27 cellular contexts compared by ENCODE assay signal in genomic region chr9:137777761-137778160, GRCh38.
A peak's percentile ranks its signal among the peaks of the same experiment; 100 is the strongest.
DNase-seq lines count a peak whose midpoint lies in the region; ATAC-seq, FAIRE-seq and TF ChIP-seq lines count a peak whose summit lies in the region.
"Had no signal": no experiment of that assay in that cellular context is flagged by ENCODE, and none has a peak within 500 bp of the region (broad histone marks: within the 10 kb centered on the region; RNA-seq: fewer than 3 reads in every experiment).

No MANE protein-coding gene starts in this region.

- DNase-seq in ELF-1 (ENCODE audit: low read depth, low spot score) (peak; percentile 59), kidney (peak; percentile 32), sigmoid colon (peak; percentile 26), endodermal cell (no peak), NCI-H345 (lab: John Stamatoyannopoulos, UW) (no peak), WERI-Rb-1 (no peak)
- DNase-seq: 8988T; ACHN; AML-193; BE2C; CD4-positive, alpha-beta T cell; CD8-positive, alpha-beta memory T cell; DMS 273 treated with DMSO at 0.1 percent for 48 hours; DMS79; EL; GF-D8; GOT3; HFFc6 had no signal

- no peaks in the 10 kb centered on the region for H3K9me3 ChIP-seq in kidney (ENCODE audit: control insufficient read depth in 1 of 2, low read length in 2 of 2)
- no peaks in the 10 kb centered on the region for H3K9me3 ChIP-seq in sigmoid colon
- H3K9me3 ChIP-seq in endodermal cell (ENCODE audit: control insufficient read depth, low read length), result no peaks in the 10 kb centered on the region
- no peaks in the 10 kb centered on the region for H3K9me3 ChIP-seq in WERI-Rb-1 (ENCODE audit: severe bottlenecking)
- H3K9me3 ChIP-seq: A549; BE2C; BLaER1 treated with 17β-estradiol and CSF1 and Interleukin-3, amounts not matched to agents 10 nM and 100 nM; HAP-1 had no signal

- H3K4me3 Mint-ChIP-seq in activated T-helper 17 cell treated with anti-CD3 and anti-CD28 coated beads, Interleukin-2, amount 50 U/mL, for 72 hours, result no peak overlapping the region
- no peak overlapping the region for H3K4me3 Mint-ChIP-seq in endodermal cell
- H3K4me3 Mint-ChIP-seq: CD14-positive monocyte; CD4-positive, alpha-beta T cell; CD8-positive, alpha-beta memory T cell; HFFc6 had no signal

- peak overlapping the region; percentile 21 for H3K27ac Mint-ChIP-seq in activated T-helper 17 cell treated with anti-CD3 and anti-CD28 coated beads, Interleukin-2, amount 50 U/mL, for 72 hours
- no peak overlapping the region for H3K27ac Mint-ChIP-seq in endodermal cell
- H3K27ac Mint-ChIP-seq: CD4-positive, alpha-beta T cell; HFFc6 had no signal

- H3K4me1 Mint-ChIP-seq in activated T-helper 17 cell treated with anti-CD3 and anti-CD28 coated beads, Interleukin-2, amount 50 U/mL, for 72 hours, result peaks cover 7% of the 10 kb centered on the region
- no peaks in the 10 kb centered on the region for H3K4me1 Mint-ChIP-seq in endodermal cell
- H3K4me1 Mint-ChIP-seq: CD14-positive monocyte had no signal

- H3K27me3 ChIP-seq in sigmoid colon, result no peaks in the 10 kb centered on the region
- no peaks in the 10 kb centered on the region for H3K27me3 ChIP-seq in endodermal cell (ENCODE audit: control insufficient read depth, insufficient read depth, low read length, poor library complexity, severe bottlenecking)
- H3K27me3 ChIP-seq in WERI-Rb-1 (ENCODE audit: insufficient read depth, low read depth, severe bottlenecking), result no peaks in the 10 kb centered on the region
- H3K27me3 ChIP-seq: BE2C; BLaER1 treated with 17β-estradiol and CSF1 and Interleukin-3, amounts not matched to agents 10 nM and 100 nM had no signal

- TF ChIP-seq CTCF in kidney (IDR thresholded peaks at IDR 0.05; ENCODE audit: borderline replicate concordance, extremely low read depth, insufficient read depth), result no peak
- TF ChIP-seq CTCF in sigmoid colon (IDR thresholded peaks at IDR 0.05), result no peak
- TF ChIP-seq CTCF in endodermal cell (conservative IDR thresholded peaks at IDR 0.05), result no peak
- TF ChIP-seq CTCF in WERI-Rb-1 (IDR thresholded peaks at IDR 0.05; ENCODE audit: low read depth, low read length), result no peak

- TF ChIP-seq EP300 in sigmoid colon (IDR thresholded peaks at IDR 0.05), result no peak

- 94 to 95% methylated on average over 20 of the region's 20 CpGs for WGBS in sigmoid colon, 2 donors
- 91 to 93% methylated on average over 20 of the region's 20 CpGs for WGBS in endodermal cell (ENCODE audit: insufficient coverage in 1 of 2, insufficient read length in 1 of 2), 2 experiments

- TF ChIP-seq POLR2A in sigmoid colon (IDR thresholded peaks at IDR 0.05), result no peak

- ATAC-seq in activated T-helper 17 cell treated with anti-CD3 and anti-CD28 coated beads, Interleukin-2, amount 50 U/mL, for 72 hours (replicated peaks), result no peak
- ATAC-seq: A549 had no signal

- H3K27me3 Mint-ChIP-seq in activated T-helper 17 cell treated with anti-CD3 and anti-CD28 coated beads, Interleukin-2, amount 50 U/mL, for 72 hours, result no peaks in the 10 kb centered on the region
- no peaks in the 10 kb centered on the region for H3K27me3 Mint-ChIP-seq in endodermal cell (ENCODE audit: insufficient read depth)
- H3K27me3 Mint-ChIP-seq: CD4-positive, alpha-beta T cell had no signal

- H3K4me3 ChIP-seq in kidney (ENCODE audit: low read length in 2 of 2), result no peak overlapping the region
- H3K4me3 ChIP-seq in sigmoid colon, result no peak overlapping the region
- no peak overlapping the region for H3K4me3 ChIP-seq in endodermal cell (ENCODE audit: low read length)
- H3K4me3 ChIP-seq in WERI-Rb-1 (ENCODE audit: low read depth, low read length), result no peak overlapping the region
- H3K4me3 ChIP-seq: A549; BLaER1 treated with 17β-estradiol and CSF1 and Interleukin-3, amounts not matched to agents 10 nM and 100 nM; HAP-1 had no signal

- H3K9ac ChIP-seq in kidney (ENCODE audit: low read length in 2 of 2) (no peak overlapping the region), endodermal cell (ENCODE audit: extremely low read depth, low read length, poor library complexity, severe bottlenecking) (no peak overlapping the region)
- H3K9ac ChIP-seq: BLaER1 treated with 17β-estradiol and CSF1 and Interleukin-3, amounts not matched to agents 10 nM and 100 nM had no signal

- H3K4me1 ChIP-seq in kidney (ENCODE audit: control insufficient read depth in 1 of 2, insufficient read depth in 1 of 2, low read depth in 1 of 2, low read length in 2 of 2) (no peaks in the 10 kb centered on the region), sigmoid colon (no peaks in the 10 kb centered on the region), endodermal cell (ENCODE audit: control insufficient read depth, insufficient read depth, low read length) (no peaks in the 10 kb centered on the region)
- H3K4me1 ChIP-seq: A549; BE2C; BLaER1 treated with 17β-estradiol and CSF1 and Interleukin-3, amounts not matched to agents 10 nM and 100 nM; HAP-1 had no signal

- no peaks in the 10 kb centered on the region for H3K9me3 Mint-ChIP-seq in activated T-helper 17 cell treated with anti-CD3 and anti-CD28 coated beads, Interleukin-2, amount 50 U/mL, for 72 hours
- H3K9me3 Mint-ChIP-seq in endodermal cell, result no peaks in the 10 kb centered on the region
- H3K9me3 Mint-ChIP-seq: CD14-positive monocyte; CD4-positive, alpha-beta T cell; CD8-positive, alpha-beta memory T cell; HFFc6 had no signal

- intact Hi-C loops in kidney (cut with DNase I), result no loop called here
- intact Hi-C loops in sigmoid colon (cut with DNase I), result no loop called here

- H3K36me3 Mint-ChIP-seq in activated T-helper 17 cell treated with anti-CD3 and anti-CD28 coated beads, Interleukin-2, amount 50 U/mL, for 72 hours (ENCODE audit: low read depth), result peaks cover 51% of the 10 kb centered on the region
- H3K36me3 Mint-ChIP-seq in endodermal cell (ENCODE audit: low read depth), result peaks cover 44% of the 10 kb centered on the region

- H3K27ac ChIP-seq in kidney (ENCODE audit: low read depth in 2 of 2, low read length in 2 of 2) (no peak overlapping the region), sigmoid colon (no peak overlapping the region), endodermal cell (ENCODE audit: low read depth, low read length) (no peak overlapping the region), WERI-Rb-1 (no peak overlapping the region)
- H3K27ac ChIP-seq: A549; BLaER1 treated with 17β-estradiol and CSF1 and Interleukin-3, amounts not matched to agents 10 nM and 100 nM had no signal

- FAIRE-seq in kidney (lab: Jason Lieb, UNC), result no peak
- FAIRE-seq: A549, D721Med, GM12891, GM18507, H54 had no signal

- H3K36me3 ChIP-seq in kidney (ENCODE audit: control insufficient read depth in 1 of 2, insufficient read depth in 2 of 2, low read length in 2 of 2) (peaks cover 43 to 60% of the 10 kb centered on the region in 2 donors), sigmoid colon (peaks cover 28 to 84% (median 55%) of the 10 kb centered on the region in 4 donors), endodermal cell (ENCODE audit: control insufficient read depth, insufficient read depth, low read length) (peaks cover 73% of the 10 kb centered on the region), WERI-Rb-1 (peaks cover 63% of the 10 kb centered on the region)

Comparison
In these comparisons a context has a peak if more than half of its experiments do, and no peak if none do; other contexts are left out.
1. DNase-seq: peak in ELF-1 (single experiment), kidney (single experiment) and sigmoid colon (single experiment); none in endodermal cell (single experiment), NCI-H345 (single experiment) and WERI-Rb-1 (single experiment).